In genomic region chr2:61538920-61539559, GRCh38 we compare ENCODE assay signal across 8 cellular contexts. TPM values are rescaled to one million over a fixed set of nuclear protein-coding genes. Genes with fewer than 3 reads are reported as not detected.
DNase-seq lines count a peak whose midpoint lies in the region; TF ChIP-seq lines count a peak whose summit lies in the region.

No MANE protein-coding gene starts in this region.

- H3K27ac ChIP-seq in adrenal gland, result peak overlapping the region; percentile 86 to 99 (median 92)

- intact Hi-C loops in adrenal gland (cut with DNase I), result no loop called here

- DNase-seq in GM06990 (ENCODE audit: extremely low read depth, insufficient read length), result no peak
- peak; percentile 59 for DNase-seq in LHCN-M2 (ENCODE audit: low read depth)
- peak; percentile 51 for DNase-seq in SHP77 treated with DMSO at 0.1 percent for 48 hours (lab: John Stamatoyannopoulos, UW)
- DNase-seq in adrenal gland, result peak; percentile 56 to 82 (median 74)
- peak; percentile 42 for DNase-seq in iris pigment epithelial cell (ENCODE audit: low read depth)
- peak; percentile 69 for DNase-seq in stimulated activated CD4-positive, alpha-beta T cell treated with anti-CD3 and anti-CD28 coated beads, Interleukin-15, amount 100 ng/mL, for 24 hours
- no peak for DNase-seq in hepatic stellate cell (ENCODE audit: low spot score)
- DNase-seq in UCSD-AML1 (lab: John Stamatoyannopoulos, UW; ENCODE audit: unreplicated experiment), result no peak

- no peak for TF ChIP-seq POLR2A in adrenal gland (IDR thresholded peaks at IDR 0.05)

- WGBS in adrenal gland, 4 donors, result 3 to 4% (median 3%) methylated on average over 19 of the region's 19 CpGs

- H3K4me1 ChIP-seq in adrenal gland (replicated peaks in 1 of 2), result peaks cover 19 to 26% of the 10 kb centered on the region in 2 donors

- H3K27me3 ChIP-seq in GM06990 (replicated peaks; ENCODE audit: control insufficient read depth, insufficient read depth, low read length) (no peaks in the 10 kb centered on the region), adrenal gland (no peaks in the 10 kb centered on the region)

- no peaks in the 10 kb centered on the region for H3K9me3 ChIP-seq in adrenal gland (replicated peaks in 1 of 3)

- H3K36me3 ChIP-seq in GM06990 (ENCODE audit: control insufficient read depth, insufficient read depth, low read length) (no peaks in the 10 kb centered on the region), adrenal gland (replicated peaks in 1 of 2) (no peaks in the 10 kb centered on the region)

- TF ChIP-seq CTCF in GM06990 (IDR thresholded peaks at IDR 0.05; ENCODE audit: insufficient read depth, low read length, poor library complexity, severe bottlenecking) (no peak), adrenal gland (IDR thresholded peaks at IDR 0.05) (no peak)

- peak overlapping the region; percentile 72 for H3K4me3 ChIP-seq in GM06990 (replicated peaks; ENCODE audit: low read depth, low read length)
- H3K4me3 ChIP-seq in adrenal gland, result peak overlapping the region in 2 of 4 donors; percentile 42 to 56

RNA-seq across cellular contexts. Expression of gene XPO1, which starts 0.9 kb away (rescaled TPM):
- total RNA-seq in LHCN-M2 (2014; rRNA removed) (187 and 191 TPM in 2 replicates), adrenal gland (100 to 1,000 TPM in 1 of 8 donors, 10 to 100 TPM in 7; 54.9 to 123 (median 75.6) TPM)
- 44.8 TPM for polyA plus RNA-seq in LHCN-M2 (2012)
- polyA plus RNA-seq in adrenal gland, result 100 to 1,000 TPM in 1 of 3 donors, 10 to 100 TPM in 2; 48.6 to 117 (median 89.4) TPM

Comparison
In these comparisons a context has a peak if more than half of its experiments do, and no peak if none do; other contexts are left out.
1. DNase-seq: peak in LHCN-M2 (single experiment), SHP77 treated with DMSO at 0.1 percent for 48 hours (single experiment), adrenal gland (7 of 7), iris pigment epithelial cell (single experiment) and stimulated activated CD4-positive, alpha-beta T cell treated with anti-CD3 and anti-CD28 coated beads, Interleukin-15, amount 100 ng/mL, for 24 hours (single experiment); none in GM06990 (single experiment), hepatic stellate cell (single experiment) and UCSD-AML1 (single experiment).